11 cellular contexts compared by ENCODE assay signal in genomic region chr11:119493712-119494111, GRCh38.
DNase-seq lines count a peak whose midpoint lies in the region; ATAC-seq and TF ChIP-seq lines count a peak whose summit lies in the region.
"Had no signal": no experiment of that assay in that cellular context is flagged by ENCODE, and none has a peak within 500 bp of the region (broad histone marks: within the 10 kb centered on the region; RNA-seq: fewer than 3 reads in every experiment).

No MANE protein-coding gene starts in this region.

- POLR2A ChIA-PET in activated CD4-positive, alpha-beta memory T cell treated with anti-CD3 and anti-CD28 coated beads for 36 hours (lab: Charles Lee), result interaction anchor here (0.8 kb wide), 1 partner anchor 10 kb away, joined by 3 read pairs; no protein-coding TSS in a partner anchor
- POLR2A ChIA-PET in naive thymus-derived CD8-positive, alpha-beta T cell (lab: Charles Lee), result interaction anchor here (0.6 kb wide), 1 partner anchor 990 kb away, joined by 5 read pairs; no protein-coding TSS in a partner anchor

- H3K27ac Mint-ChIP-seq in H9, result no peak overlapping the region
- H3K27ac Mint-ChIP-seq in activated CD4-positive, alpha-beta memory T cell treated with anti-CD3 and anti-CD28 coated beads for 36 hours, result no peak overlapping the region
- H3K27ac Mint-ChIP-seq in naive thymus-derived CD8-positive, alpha-beta T cell, result no peak overlapping the region
- H3K27ac Mint-ChIP-seq in stimulated activated memory B cell treated with anti-CD40 and anti-IgM and Interleukin-4, amounts not matched to agents 10 μg/mL and 1 μg/mL and 100 μg/mL, for 72 hours, result no peak overlapping the region
- H3K27ac Mint-ChIP-seq: activated B cell treated with CpG ODN at 0.5 μM for 24 hours had no signal

- H3K27ac ChIP-seq in H9 (ENCODE audit: insufficient read length, low read depth, low read length), result no peak overlapping the region

- H3K9ac ChIP-seq in H9 (ENCODE audit: extremely low read depth, insufficient read length, low read length), result no peak overlapping the region

- H3K9me3 Mint-ChIP-seq in H9, result no peaks in the 10 kb centered on the region; a peak in 1 of 5 replicates
- no peaks in the 10 kb centered on the region for H3K9me3 Mint-ChIP-seq in activated CD4-positive, alpha-beta memory T cell treated with anti-CD3 and anti-CD28 coated beads for 36 hours
- no peaks in the 10 kb centered on the region for H3K9me3 Mint-ChIP-seq in naive thymus-derived CD8-positive, alpha-beta T cell
- H3K9me3 Mint-ChIP-seq in stimulated activated memory B cell treated with anti-CD40 and anti-IgM and Interleukin-4, amounts not matched to agents 10 μg/mL and 1 μg/mL and 100 μg/mL, for 72 hours, result no peaks in the 10 kb centered on the region
- H3K9me3 Mint-ChIP-seq: activated B cell treated with CpG ODN at 0.5 μM for 24 hours had no signal

- H2BK15ac ChIP-seq in H9 (ENCODE audit: low read depth, low read length), result no peak overlapping the region

- no CpG with 5 or more reads among the region's 4 CpGs for WGBS in H9 (ENCODE audit: extremely low coverage, insufficient read length, low lambda C conversion rate)

- intact Hi-C loops in activated CD4-positive, alpha-beta memory T cell treated with anti-CD3 and anti-CD28 coated beads for 36 hours (cut with micrococcal nuclease), result no loop called here

- no peaks in the 10 kb centered on the region for H3K9me3 ChIP-seq in H9 (ENCODE audit: control insufficient read depth, low read depth, low read length)

- no peak overlapping the region for H4K8ac ChIP-seq in H9 (replicated peaks; ENCODE audit: insufficient read length, low read depth, low read length)

- no peaks in the 10 kb centered on the region for H3K79me2 ChIP-seq in H9 (ENCODE audit: insufficient read depth, low read length)

- CTCF ChIA-PET in activated CD4-positive, alpha-beta memory T cell treated with anti-CD3 and anti-CD28 coated beads for 36 hours (lab: Charles Lee), result interaction anchor here (1.5 to 2.6 kb wide), 2 partner anchors 13 to 19 kb away, joined by 4 to 12 read pairs; no protein-coding TSS in a partner anchor

- H3K27me3 Mint-ChIP-seq in H9 (ENCODE audit: low read depth), result peaks cover 16% of the 10 kb centered on the region
- peaks cover 3% of the 10 kb centered on the region for H3K27me3 Mint-ChIP-seq in activated CD4-positive, alpha-beta memory T cell treated with anti-CD3 and anti-CD28 coated beads for 36 hours
- peaks cover 2 to 33% (median 21%) of the 10 kb centered on the region in 5 donors for H3K27me3 Mint-ChIP-seq in naive thymus-derived CD8-positive, alpha-beta T cell
- H3K27me3 Mint-ChIP-seq in stimulated activated memory B cell treated with anti-CD40 and anti-IgM and Interleukin-4, amounts not matched to agents 10 μg/mL and 1 μg/mL and 100 μg/mL, for 72 hours, result peaks cover 54% of the 10 kb centered on the region

- no peak for TF ChIP-seq CTCF in H9 (conservative IDR thresholded peaks at IDR 0.05)

- no peaks in the 10 kb centered on the region for H3K79me1 ChIP-seq in H9 (ENCODE audit: insufficient read depth, low read depth, low read length, poor library complexity, severe bottlenecking)

- H3K4me2 ChIP-seq in H9 (ENCODE audit: insufficient read depth, insufficient read length, low read length), result no peak overlapping the region

- no peak overlapping the region for H3K56ac ChIP-seq in H9 (ENCODE audit: insufficient read length, low read depth, low read length)

- no peak overlapping the region for H2BK12ac ChIP-seq in H9 (ENCODE audit: insufficient read length, low read depth, low read length)

- peaks cover 2% of the 10 kb centered on the region for H4K20me1 ChIP-seq in H9 (ENCODE audit: control insufficient read depth, insufficient read depth, insufficient read length)

- no peak overlapping the region for H3K4me3 Mint-ChIP-seq in H9
- no peak overlapping the region for H3K4me3 Mint-ChIP-seq in activated CD4-positive, alpha-beta memory T cell treated with anti-CD3 and anti-CD28 coated beads for 36 hours
- no peak overlapping the region for H3K4me3 Mint-ChIP-seq in naive thymus-derived CD8-positive, alpha-beta T cell
- no peak overlapping the region for H3K4me3 Mint-ChIP-seq in stimulated activated memory B cell treated with anti-CD40 and anti-IgM and Interleukin-4, amounts not matched to agents 10 μg/mL and 1 μg/mL and 100 μg/mL, for 72 hours
- H3K4me3 Mint-ChIP-seq: activated B cell treated with CpG ODN at 0.5 μM for 24 hours had no signal

- DNase-seq in AG20443 (ENCODE audit: low spot score), result peak; percentile 42
- peak; percentile 83 for DNase-seq in H9
- DNase-seq in activated CD4-positive, alpha-beta memory T cell treated with anti-CD3 and anti-CD28 coated beads for 36 hours, result peak; percentile 36
- peak; percentile 46 for DNase-seq in kidney tubule cell (ENCODE audit: low spot score)
- no peak for DNase-seq in naive thymus-derived CD8-positive, alpha-beta T cell
- no peak for DNase-seq in hepatic stellate cell (ENCODE audit: low spot score)
- no peak for DNase-seq in NCI-H187 (lab: John Stamatoyannopoulos, UW)
- DNase-seq: activated B cell treated with CpG ODN at 0.5 μM for 24 hours, GF-D8, NCI-H2107 had no signal

- no peak overlapping the region for H2BK5ac ChIP-seq in H9 (ENCODE audit: insufficient read length, low read length)

- H4K91ac ChIP-seq in H9 (ENCODE audit: insufficient read length, low read depth, low read length), result no peak overlapping the region

- no peak overlapping the region for H2AFZ ChIP-seq in H9 (ENCODE audit: low read length)

- H2BK20ac ChIP-seq in H9 (ENCODE audit: low read depth, low read length, poor library complexity, severe bottlenecking), result no peak overlapping the region

- no peak overlapping the region for H3T11ph ChIP-seq in H9 (ENCODE audit: low read length)

- peaks cover 11% of the 10 kb centered on the region; the same call in 1 of the 2 replicates for H3K4me1 ChIP-seq in H9 (ENCODE audit: insufficient read depth, low read length)

- H3K23me2 ChIP-seq in H9 (ENCODE audit: insufficient read length, low read depth, low read length, poor library complexity, severe bottlenecking), result no peaks in the 10 kb centered on the region

- H3K27me3 ChIP-seq in H9 (ENCODE audit: insufficient read depth, low read length), result no peaks in the 10 kb centered on the region

- no peak overlapping the region for H2AK5ac ChIP-seq in H9 (ENCODE audit: insufficient read length, low read length)

- H3K23ac ChIP-seq in H9 (ENCODE audit: insufficient read length, low read depth, low read length), result no peak overlapping the region

- H3K18ac ChIP-seq in H9 (ENCODE audit: insufficient read length, low read depth, low read length), result no peak overlapping the region

- no peak for ATAC-seq in naive thymus-derived CD8-positive, alpha-beta T cell
- ATAC-seq in stimulated activated memory B cell treated with anti-CD40 and anti-IgM and Interleukin-4, amounts not matched to agents 10 μg/mL and 1 μg/mL and 100 μg/mL, for 72 hours, result no peak

- H3K14ac ChIP-seq in H9 (ENCODE audit: insufficient read depth, low read length), result no peak overlapping the region

- H3K36me3 Mint-ChIP-seq in H9 (ENCODE audit: insufficient read depth in 1 of 3, low read depth in 3 of 3), result no peaks in the 10 kb centered on the region
- no peaks in the 10 kb centered on the region for H3K36me3 Mint-ChIP-seq in activated CD4-positive, alpha-beta memory T cell treated with anti-CD3 and anti-CD28 coated beads for 36 hours
- H3K36me3 Mint-ChIP-seq in naive thymus-derived CD8-positive, alpha-beta T cell, result no peaks in the 10 kb centered on the region
- no peaks in the 10 kb centered on the region for H3K36me3 Mint-ChIP-seq in stimulated activated memory B cell treated with anti-CD40 and anti-IgM and Interleukin-4, amounts not matched to agents 10 μg/mL and 1 μg/mL and 100 μg/mL, for 72 hours

- H3K4me1 Mint-ChIP-seq in H9, result peaks cover 39 to 46% of the 10 kb centered on the region in 2 experiments
- no peaks in the 10 kb centered on the region for H3K4me1 Mint-ChIP-seq in activated CD4-positive, alpha-beta memory T cell treated with anti-CD3 and anti-CD28 coated beads for 36 hours (ENCODE audit: low read depth)
- peaks cover 0 to 2% (median 0%) of the 10 kb centered on the region in 4 donors for H3K4me1 Mint-ChIP-seq in naive thymus-derived CD8-positive, alpha-beta T cell
- no peaks in the 10 kb centered on the region for H3K4me1 Mint-ChIP-seq in stimulated activated memory B cell treated with anti-CD40 and anti-IgM and Interleukin-4, amounts not matched to agents 10 μg/mL and 1 μg/mL and 100 μg/mL, for 72 hours
- H3K4me1 Mint-ChIP-seq: activated B cell treated with CpG ODN at 0.5 μM for 24 hours had no signal

- H3K4ac ChIP-seq in H9 (ENCODE audit: low read depth, low read length), result no peak overlapping the region

- H4K5ac ChIP-seq in H9 (ENCODE audit: insufficient read length, low read depth, low read length), result no peak overlapping the region

- no peak overlapping the region for H2BK120ac ChIP-seq in H9 (ENCODE audit: low read depth, low read length, poor library complexity, severe bottlenecking)

Comparison
In these comparisons a context has a peak if more than half of its experiments do, and no peak if none do; other contexts are left out.
1. DNase-seq: peak in AG20443 (single experiment), H9 (single experiment), activated CD4-positive, alpha-beta memory T cell treated with anti-CD3 and anti-CD28 coated beads for 36 hours (single experiment) and kidney tubule cell (single experiment); none in naive thymus-derived CD8-positive, alpha-beta T cell (0 of 10), hepatic stellate cell (single experiment) and NCI-H187 (0 of 2).